8 cellular contexts compared by ENCODE assay signal in genomic region chr5:122101636-122102285, GRCh38. TPM values are rescaled to one million over a fixed set of nuclear protein-coding genes. Genes with fewer than 3 reads are reported as not detected.
DNase-seq lines count a peak whose midpoint lies in the region; TF ChIP-seq lines count a peak whose summit lies in the region.

No MANE protein-coding gene starts in this region.

- no peaks in the 10 kb centered on the region for H3K4me1 Mint-ChIP-seq in activated naive CD4-positive, alpha-beta T cell treated with anti-CD3 and anti-CD28 coated beads for 36 hours (ENCODE audit: low read depth)

- peak; percentile 44 for DNase-seq in NCI-H146 (lab: John Stamatoyannopoulos, UW)
- DNase-seq in NCI-H146 treated with DMSO at 0.1 percent for 48 hours (lab: John Stamatoyannopoulos, UW; ENCODE audit: unreplicated experiment), result no peak
- DNase-seq in HEK293T (ENCODE audit: extremely low spot score), result peak; percentile 18
- peak; percentile 37 for DNase-seq in NCI-H2227 treated with DMSO at 0.1 percent for 48 hours (lab: John Stamatoyannopoulos, UW)
- DNase-seq in T47D (ENCODE audit: low read depth in 1 of 2, low spot score in 1 of 2), result peak; percentile 5 to 71
- DNase-seq in midbrain (lab: John Stamatoyannopoulos, UW), result peak; percentile 25
- no peak for DNase-seq in activated CD4-positive, alpha-beta T cell treated with anti-CD3 and anti-CD28 coated beads for 48 hours
- no peak for DNase-seq in activated naive CD4-positive, alpha-beta T cell treated with anti-CD3 and anti-CD28 coated beads for 36 hours

- intact Hi-C loops in activated naive CD4-positive, alpha-beta T cell treated with anti-CD3 and anti-CD28 coated beads for 36 hours (cut with micrococcal nuclease), result loop anchor here (1.0 to 5.0 kb wide), 3 partner anchors 56 to 1444 kb away; no protein-coding TSS in a partner anchor

- CTCF ChIA-PET in HEK293T (lab: Yijun Ruan, JAX), result interaction anchor here (0.6 to 1.6 kb wide), 6 partner anchors 10 to 1290 kb away, joined by 3 to 7 read pairs (median 4); no protein-coding TSS in a partner anchor
- CTCF ChIA-PET in activated naive CD4-positive, alpha-beta T cell treated with anti-CD3 and anti-CD28 coated beads for 36 hours (lab: Charles Lee), result interaction anchor here (0.6 to 1.0 kb wide), 7 partner anchors 8 to 89 kb away, joined by 3 read pairs; no protein-coding TSS in a partner anchor

- in situ Hi-C loops in T47D (cut with HindIII; ENCODE audit: low pct_unique_long_range_greater_than_20kb, low sequenced_read_pairs), result no loop called here

- H3K27ac Mint-ChIP-seq in activated naive CD4-positive, alpha-beta T cell treated with anti-CD3 and anti-CD28 coated beads for 36 hours, result no peak overlapping the region

- H3K4me3 Mint-ChIP-seq in activated naive CD4-positive, alpha-beta T cell treated with anti-CD3 and anti-CD28 coated beads for 36 hours, result no peak overlapping the region

- H3K36me3 Mint-ChIP-seq in activated naive CD4-positive, alpha-beta T cell treated with anti-CD3 and anti-CD28 coated beads for 36 hours (ENCODE audit: low read depth), result no peaks in the 10 kb centered on the region

- no peaks in the 10 kb centered on the region for H3K9me3 Mint-ChIP-seq in activated naive CD4-positive, alpha-beta T cell treated with anti-CD3 and anti-CD28 coated beads for 36 hours

- no peaks in the 10 kb centered on the region for H3K27me3 Mint-ChIP-seq in activated naive CD4-positive, alpha-beta T cell treated with anti-CD3 and anti-CD28 coated beads for 36 hours (ENCODE audit: low read depth)

- POLR2A ChIA-PET in HEK293T (lab: Yijun Ruan, JAX), result interaction anchor here (1.4 kb wide), 1 partner anchor 24 kb away, joined by 5 read pairs; the partner anchor contains the start of gene LOX

TF ChIP-seq in HEK293T, 16 proteins besides CTCF, POLR2A, EP300 and RAD21:
- TF ChIP-seq CTBP1 (IDR thresholded peaks at IDR 0.05; ENCODE audit: borderline replicate concordance) (no peak), L3MBTL2 (conservative IDR thresholded peaks at IDR 0.05) (no peak), SUZ12 (IDR thresholded peaks at IDR 0.05) (no peak), NFRKB (IDR thresholded peaks at IDR 0.05) (no peak), ZNF384 (IDR thresholded peaks at IDR 0.05) (no peak), TARDBP (IDR thresholded peaks at IDR 0.05) (no peak), ARNT (IDR thresholded peaks at IDR 0.05) (no peak), FOXA1 (IDR thresholded peaks at IDR 0.05) (no peak), HDGF (IDR thresholded peaks at IDR 0.05; ENCODE audit: borderline replicate concordance) (no peak), FOXM1 (IDR thresholded peaks at IDR 0.05; ENCODE audit: borderline replicate concordance) (no peak), ELF4 (IDR thresholded peaks at IDR 0.05) (no peak), BHLHE40 (IDR thresholded peaks at IDR 0.05; ENCODE audit: borderline replicate concordance) (no peak)

RNA-seq across cellular contexts. Expression of gene LOX, which starts 23.7 kb away (rescaled TPM):
- total RNA-seq in activated naive CD4-positive, alpha-beta T cell treated with anti-CD3 and anti-CD28 coated beads for 36 hours, result not detected

RNA-seq across cellular contexts. Expression of gene ZNF474, which starts 27.6 kb away (rescaled TPM):
- not detected for total RNA-seq in activated naive CD4-positive, alpha-beta T cell treated with anti-CD3 and anti-CD28 coated beads for 36 hours

Comparison
In these comparisons a context has a peak if more than half of its experiments do, and no peak if none do; other contexts are left out.
1. DNase-seq: peak in NCI-H146 (single experiment), HEK293T (single experiment), NCI-H2227 treated with DMSO at 0.1 percent for 48 hours (single experiment), T47D (2 of 2) and midbrain (single experiment); none in NCI-H146 treated with DMSO at 0.1 percent for 48 hours (single experiment), activated CD4-positive, alpha-beta T cell treated with anti-CD3 and anti-CD28 coated beads for 48 hours (single experiment) and activated naive CD4-positive, alpha-beta T cell treated with anti-CD3 and anti-CD28 coated beads for 36 hours (single experiment).